Comparison of ENCODE assay signal across 1 cellular context in the genomic region with DNA sequence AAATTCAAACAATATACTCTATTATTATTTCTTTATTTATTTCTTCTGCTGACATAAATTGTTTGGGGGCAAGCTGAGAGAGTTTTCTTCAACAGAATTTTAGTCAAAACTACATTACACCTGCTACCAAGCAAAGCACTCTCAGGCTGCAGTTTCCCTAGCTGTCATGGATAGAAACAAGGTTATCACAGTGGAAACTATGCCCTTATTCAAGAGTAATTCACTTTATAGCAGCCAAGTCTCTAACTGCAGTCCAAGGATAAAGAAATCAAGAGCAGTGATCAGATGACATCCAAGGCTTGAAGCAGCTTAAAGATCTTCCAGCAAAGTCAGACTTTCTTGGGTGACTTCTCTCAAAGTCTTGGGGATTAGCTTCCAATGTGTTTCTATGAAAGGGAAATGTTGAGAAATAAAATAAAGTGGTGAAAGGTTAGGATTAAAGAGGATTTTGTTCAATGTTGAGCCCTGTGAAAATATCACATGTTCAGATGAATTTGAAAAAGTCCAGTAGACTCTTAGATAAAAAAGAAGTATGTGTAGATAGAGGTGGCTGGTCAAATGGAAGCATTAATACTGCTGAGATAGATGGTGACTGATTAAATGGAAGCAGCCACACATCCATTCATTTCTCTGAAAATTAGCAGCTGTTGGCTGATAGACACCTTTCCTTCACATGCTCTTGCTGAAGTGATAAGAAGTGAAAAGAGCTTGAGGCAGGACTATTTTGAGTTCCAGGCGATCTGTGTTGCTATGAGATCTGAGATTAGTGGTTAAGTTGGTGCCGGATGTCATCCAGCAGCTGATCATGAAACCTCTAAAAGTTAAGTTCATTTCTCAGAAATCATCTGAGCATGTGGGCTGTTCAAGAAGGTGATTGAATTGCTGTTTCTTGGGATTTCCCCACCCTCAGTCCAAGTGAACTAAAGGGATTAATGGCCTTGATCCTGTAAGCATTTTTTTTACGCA.
TF ChIP-seq lines count a peak whose summit lies in the region.

No MANE protein-coding gene starts in this region.

TF ChIP-seq in K562, 482 proteins besides CTCF, POLR2A, EP300 and RAD21 (continued from another document and continues in another):
- TF ChIP-seq, protein P1, sequence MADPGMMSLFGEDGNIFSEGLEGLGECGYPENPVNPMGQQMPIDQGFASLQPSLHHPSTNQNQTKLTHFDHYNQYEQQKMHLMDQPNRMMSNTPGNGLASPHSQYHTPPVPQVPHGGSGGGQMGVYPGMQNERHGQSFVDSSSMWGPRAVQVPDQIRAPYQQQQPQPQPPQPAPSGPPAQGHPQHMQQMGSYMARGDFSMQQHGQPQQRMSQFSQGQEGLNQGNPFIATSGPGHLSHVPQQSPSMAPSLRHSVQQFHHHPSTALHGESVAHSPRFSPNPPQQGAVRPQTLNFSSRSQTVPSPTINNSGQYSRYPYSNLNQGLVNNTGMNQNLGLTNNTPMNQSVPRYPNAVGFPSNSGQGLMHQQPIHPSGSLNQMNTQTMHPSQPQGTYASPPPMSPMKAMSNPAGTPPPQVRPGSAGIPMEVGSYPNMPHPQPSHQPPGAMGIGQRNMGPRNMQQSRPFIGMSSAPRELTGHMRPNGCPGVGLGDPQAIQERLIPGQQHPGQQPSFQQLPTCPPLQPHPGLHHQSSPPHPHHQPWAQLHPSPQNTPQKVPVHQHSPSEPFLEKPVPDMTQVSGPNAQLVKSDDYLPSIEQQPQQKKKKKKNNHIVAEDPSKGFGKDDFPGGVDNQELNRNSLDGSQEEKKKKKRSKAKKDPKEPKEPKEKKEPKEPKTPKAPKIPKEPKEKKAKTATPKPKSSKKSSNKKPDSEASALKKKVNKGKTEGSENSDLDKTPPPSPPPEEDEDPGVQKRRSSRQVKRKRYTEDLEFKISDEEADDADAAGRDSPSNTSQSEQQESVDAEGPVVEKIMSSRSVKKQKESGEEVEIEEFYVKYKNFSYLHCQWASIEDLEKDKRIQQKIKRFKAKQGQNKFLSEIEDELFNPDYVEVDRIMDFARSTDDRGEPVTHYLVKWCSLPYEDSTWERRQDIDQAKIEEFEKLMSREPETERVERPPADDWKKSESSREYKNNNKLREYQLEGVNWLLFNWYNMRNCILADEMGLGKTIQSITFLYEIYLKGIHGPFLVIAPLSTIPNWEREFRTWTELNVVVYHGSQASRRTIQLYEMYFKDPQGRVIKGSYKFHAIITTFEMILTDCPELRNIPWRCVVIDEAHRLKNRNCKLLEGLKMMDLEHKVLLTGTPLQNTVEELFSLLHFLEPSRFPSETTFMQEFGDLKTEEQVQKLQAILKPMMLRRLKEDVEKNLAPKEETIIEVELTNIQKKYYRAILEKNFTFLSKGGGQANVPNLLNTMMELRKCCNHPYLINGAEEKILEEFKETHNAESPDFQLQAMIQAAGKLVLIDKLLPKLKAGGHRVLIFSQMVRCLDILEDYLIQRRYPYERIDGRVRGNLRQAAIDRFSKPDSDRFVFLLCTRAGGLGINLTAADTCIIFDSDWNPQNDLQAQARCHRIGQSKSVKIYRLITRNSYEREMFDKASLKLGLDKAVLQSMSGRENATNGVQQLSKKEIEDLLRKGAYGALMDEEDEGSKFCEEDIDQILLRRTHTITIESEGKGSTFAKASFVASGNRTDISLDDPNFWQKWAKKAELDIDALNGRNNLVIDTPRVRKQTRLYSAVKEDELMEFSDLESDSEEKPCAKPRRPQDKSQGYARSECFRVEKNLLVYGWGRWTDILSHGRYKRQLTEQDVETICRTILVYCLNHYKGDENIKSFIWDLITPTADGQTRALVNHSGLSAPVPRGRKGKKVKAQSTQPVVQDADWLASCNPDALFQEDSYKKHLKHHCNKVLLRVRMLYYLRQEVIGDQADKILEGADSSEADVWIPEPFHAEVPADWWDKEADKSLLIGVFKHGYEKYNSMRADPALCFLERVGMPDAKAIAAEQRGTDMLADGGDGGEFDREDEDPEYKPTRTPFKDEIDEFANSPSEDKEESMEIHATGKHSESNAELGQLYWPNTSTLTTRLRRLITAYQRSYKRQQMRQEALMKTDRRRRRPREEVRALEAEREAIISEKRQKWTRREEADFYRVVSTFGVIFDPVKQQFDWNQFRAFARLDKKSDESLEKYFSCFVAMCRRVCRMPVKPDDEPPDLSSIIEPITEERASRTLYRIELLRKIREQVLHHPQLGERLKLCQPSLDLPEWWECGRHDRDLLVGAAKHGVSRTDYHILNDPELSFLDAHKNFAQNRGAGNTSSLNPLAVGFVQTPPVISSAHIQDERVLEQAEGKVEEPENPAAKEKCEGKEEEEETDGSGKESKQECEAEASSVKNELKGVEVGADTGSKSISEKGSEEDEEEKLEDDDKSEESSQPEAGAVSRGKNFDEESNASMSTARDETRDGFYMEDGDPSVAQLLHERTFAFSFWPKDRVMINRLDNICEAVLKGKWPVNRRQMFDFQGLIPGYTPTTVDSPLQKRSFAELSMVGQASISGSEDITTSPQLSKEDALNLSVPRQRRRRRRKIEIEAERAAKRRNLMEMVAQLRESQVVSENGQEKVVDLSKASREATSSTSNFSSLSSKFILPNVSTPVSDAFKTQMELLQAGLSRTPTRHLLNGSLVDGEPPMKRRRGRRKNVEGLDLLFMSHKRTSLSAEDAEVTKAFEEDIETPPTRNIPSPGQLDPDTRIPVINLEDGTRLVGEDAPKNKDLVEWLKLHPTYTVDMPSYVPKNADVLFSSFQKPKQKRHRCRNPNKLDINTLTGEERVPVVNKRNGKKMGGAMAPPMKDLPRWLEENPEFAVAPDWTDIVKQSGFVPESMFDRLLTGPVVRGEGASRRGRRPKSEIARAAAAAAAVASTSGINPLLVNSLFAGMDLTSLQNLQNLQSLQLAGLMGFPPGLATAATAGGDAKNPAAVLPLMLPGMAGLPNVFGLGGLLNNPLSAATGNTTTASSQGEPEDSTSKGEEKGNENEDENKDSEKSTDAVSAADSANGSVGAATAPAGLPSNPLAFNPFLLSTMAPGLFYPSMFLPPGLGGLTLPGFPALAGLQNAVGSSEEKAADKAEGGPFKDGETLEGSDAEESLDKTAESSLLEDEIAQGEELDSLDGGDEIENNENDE (IDR thresholded peaks at IDR 0.05; ENCODE audit: low read depth, low read length) = no peak
- TF ChIP-seq, protein P2, sequence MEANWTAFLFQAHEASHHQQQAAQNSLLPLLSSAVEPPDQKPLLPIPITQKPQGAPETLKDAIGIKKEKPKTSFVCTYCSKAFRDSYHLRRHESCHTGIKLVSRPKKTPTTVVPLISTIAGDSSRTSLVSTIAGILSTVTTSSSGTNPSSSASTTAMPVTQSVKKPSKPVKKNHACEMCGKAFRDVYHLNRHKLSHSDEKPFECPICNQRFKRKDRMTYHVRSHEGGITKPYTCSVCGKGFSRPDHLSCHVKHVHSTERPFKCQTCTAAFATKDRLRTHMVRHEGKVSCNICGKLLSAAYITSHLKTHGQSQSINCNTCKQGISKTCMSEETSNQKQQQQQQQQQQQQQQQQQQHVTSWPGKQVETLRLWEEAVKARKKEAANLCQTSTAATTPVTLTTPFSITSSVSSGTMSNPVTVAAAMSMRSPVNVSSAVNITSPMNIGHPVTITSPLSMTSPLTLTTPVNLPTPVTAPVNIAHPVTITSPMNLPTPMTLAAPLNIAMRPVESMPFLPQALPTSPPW (CRISPR knock-in tag; IDR thresholded peaks at IDR 0.05) = peak; percentile 75
- TF ChIP-seq KHSRP (IDR thresholded peaks at IDR 0.05) (peak; percentile 92), PHB (CRISPR knock-in tag; IDR thresholded peaks at IDR 0.05) (no peak), TAF9B (IDR thresholded peaks at IDR 0.05; ENCODE audit: partially characterized antibody) (peak; percentile 95), SAP30 (IDR thresholded peaks at IDR 0.05; ENCODE audit: borderline replicate concordance, insufficient read depth, low read depth, low read length, poor library complexity, severe bottlenecking) (no peak), JUN (IDR thresholded peaks at IDR 0.05; ENCODE audit: borderline replicate concordance, low read depth, low read length) (0 out of 2 replicates have a peak, but pooled peaks have one; percentile 57), JUN (CRISPR knock-in tag; IDR thresholded peaks at IDR 0.05; ENCODE audit: borderline replicate concordance) (no peak), POLR2AphosphoS2 (IDR thresholded peaks at IDR 0.05; ENCODE audit: low read length) (no peak), YBX1 (IDR thresholded peaks at IDR 0.05) (no peak), DACH1 (IDR thresholded peaks at IDR 0.05; ENCODE audit: partially characterized antibody) (peak; percentile 100), HSF4 (CRISPR knock-in tag; IDR thresholded peaks at IDR 0.05; ENCODE audit: borderline replicate concordance) (no peak; the same call in 1 of the 2 replicates), FOXK2 (conservative IDR thresholded peaks at IDR 0.05 in 1 of 2, IDR thresholded peaks at IDR 0.05 in 1 of 2; ENCODE audit: low read depth in 2 of 2) (peak; percentile 64 to 78), NCOA4 (IDR thresholded peaks at IDR 0.05; ENCODE audit: partially characterized antibody) (peak; percentile 3), DDX20 (tag; IDR thresholded peaks at IDR 0.05; ENCODE audit: low read depth) (peak; percentile 81), RFX1 (IDR thresholded peaks at IDR 0.05) (peak; percentile 86), OTX1 (CRISPR knock-in tag; IDR thresholded peaks at IDR 0.05) (no peak)
- TF ChIP-seq, protein P3, sequence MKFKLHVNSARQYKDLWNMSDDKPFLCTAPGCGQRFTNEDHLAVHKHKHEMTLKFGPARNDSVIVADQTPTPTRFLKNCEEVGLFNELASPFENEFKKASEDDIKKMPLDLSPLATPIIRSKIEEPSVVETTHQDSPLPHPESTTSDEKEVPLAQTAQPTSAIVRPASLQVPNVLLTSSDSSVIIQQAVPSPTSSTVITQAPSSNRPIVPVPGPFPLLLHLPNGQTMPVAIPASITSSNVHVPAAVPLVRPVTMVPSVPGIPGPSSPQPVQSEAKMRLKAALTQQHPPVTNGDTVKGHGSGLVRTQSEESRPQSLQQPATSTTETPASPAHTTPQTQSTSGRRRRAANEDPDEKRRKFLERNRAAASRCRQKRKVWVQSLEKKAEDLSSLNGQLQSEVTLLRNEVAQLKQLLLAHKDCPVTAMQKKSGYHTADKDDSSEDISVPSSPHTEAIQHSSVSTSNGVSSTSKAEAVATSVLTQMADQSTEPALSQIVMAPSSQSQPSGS (CRISPR knock-in tag; IDR thresholded peaks at IDR 0.05) = no peak
- TF ChIP-seq, protein P4, sequence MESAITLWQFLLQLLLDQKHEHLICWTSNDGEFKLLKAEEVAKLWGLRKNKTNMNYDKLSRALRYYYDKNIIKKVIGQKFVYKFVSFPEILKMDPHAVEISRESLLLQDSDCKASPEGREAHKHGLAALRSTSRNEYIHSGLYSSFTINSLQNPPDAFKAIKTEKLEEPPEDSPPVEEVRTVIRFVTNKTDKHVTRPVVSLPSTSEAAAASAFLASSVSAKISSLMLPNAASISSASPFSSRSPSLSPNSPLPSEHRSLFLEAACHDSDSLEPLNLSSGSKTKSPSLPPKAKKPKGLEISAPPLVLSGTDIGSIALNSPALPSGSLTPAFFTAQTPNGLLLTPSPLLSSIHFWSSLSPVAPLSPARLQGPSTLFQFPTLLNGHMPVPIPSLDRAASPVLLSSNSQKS (CRISPR knock-in tag; IDR thresholded peaks at IDR 0.05) = no peak; the same call in 1 of the 2 replicates
- TF ChIP-seq, protein P5, sequence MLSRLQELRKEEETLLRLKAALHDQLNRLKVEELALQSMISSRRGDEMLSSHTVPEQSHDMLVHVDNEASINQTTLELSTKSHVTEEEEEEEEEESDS (CRISPR knock-in tag; IDR thresholded peaks at IDR 0.05) = no peak
- TF ChIP-seq, protein P6, sequence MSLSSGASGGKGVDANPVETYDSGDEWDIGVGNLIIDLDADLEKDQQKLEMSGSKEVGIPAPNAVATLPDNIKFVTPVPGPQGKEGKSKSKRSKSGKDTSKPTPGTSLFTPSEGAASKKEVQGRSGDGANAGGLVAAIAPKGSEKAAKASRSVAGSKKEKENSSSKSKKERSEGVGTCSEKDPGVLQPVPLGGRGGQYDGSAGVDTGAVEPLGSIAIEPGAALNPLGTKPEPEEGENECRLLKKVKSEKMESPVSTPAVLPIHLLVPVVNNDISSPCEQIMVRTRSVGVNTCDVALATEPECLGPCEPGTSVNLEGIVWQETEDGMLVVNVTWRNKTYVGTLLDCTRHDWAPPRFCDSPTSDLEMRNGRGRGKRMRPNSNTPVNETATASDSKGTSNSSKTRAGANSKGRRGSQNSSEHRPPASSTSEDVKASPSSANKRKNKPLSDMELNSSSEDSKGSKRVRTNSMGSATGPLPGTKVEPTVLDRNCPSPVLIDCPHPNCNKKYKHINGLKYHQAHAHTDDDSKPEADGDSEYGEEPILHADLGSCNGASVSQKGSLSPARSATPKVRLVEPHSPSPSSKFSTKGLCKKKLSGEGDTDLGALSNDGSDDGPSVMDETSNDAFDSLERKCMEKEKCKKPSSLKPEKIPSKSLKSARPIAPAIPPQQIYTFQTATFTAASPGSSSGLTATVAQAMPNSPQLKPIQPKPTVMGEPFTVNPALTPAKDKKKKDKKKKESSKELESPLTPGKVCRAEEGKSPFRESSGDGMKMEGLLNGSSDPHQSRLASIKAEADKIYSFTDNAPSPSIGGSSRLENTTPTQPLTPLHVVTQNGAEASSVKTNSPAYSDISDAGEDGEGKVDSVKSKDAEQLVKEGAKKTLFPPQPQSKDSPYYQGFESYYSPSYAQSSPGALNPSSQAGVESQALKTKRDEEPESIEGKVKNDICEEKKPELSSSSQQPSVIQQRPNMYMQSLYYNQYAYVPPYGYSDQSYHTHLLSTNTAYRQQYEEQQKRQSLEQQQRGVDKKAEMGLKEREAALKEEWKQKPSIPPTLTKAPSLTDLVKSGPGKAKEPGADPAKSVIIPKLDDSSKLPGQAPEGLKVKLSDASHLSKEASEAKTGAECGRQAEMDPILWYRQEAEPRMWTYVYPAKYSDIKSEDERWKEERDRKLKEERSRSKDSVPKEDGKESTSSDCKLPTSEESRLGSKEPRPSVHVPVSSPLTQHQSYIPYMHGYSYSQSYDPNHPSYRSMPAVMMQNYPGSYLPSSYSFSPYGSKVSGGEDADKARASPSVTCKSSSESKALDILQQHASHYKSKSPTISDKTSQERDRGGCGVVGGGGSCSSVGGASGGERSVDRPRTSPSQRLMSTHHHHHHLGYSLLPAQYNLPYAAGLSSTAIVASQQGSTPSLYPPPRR (CRISPR knock-in tag; IDR thresholded peaks at IDR 0.05; ENCODE audit: borderline replicate concordance) = peak; percentile 93; the same call in 1 of the 2 replicates
- TF ChIP-seq, protein P7, sequence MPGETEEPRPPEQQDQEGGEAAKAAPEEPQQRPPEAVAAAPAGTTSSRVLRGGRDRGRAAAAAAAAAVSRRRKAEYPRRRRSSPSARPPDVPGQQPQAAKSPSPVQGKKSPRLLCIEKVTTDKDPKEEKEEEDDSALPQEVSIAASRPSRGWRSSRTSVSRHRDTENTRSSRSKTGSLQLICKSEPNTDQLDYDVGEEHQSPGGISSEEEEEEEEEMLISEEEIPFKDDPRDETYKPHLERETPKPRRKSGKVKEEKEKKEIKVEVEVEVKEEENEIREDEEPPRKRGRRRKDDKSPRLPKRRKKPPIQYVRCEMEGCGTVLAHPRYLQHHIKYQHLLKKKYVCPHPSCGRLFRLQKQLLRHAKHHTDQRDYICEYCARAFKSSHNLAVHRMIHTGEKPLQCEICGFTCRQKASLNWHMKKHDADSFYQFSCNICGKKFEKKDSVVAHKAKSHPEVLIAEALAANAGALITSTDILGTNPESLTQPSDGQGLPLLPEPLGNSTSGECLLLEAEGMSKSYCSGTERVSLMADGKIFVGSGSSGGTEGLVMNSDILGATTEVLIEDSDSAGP (CRISPR knock-in tag; IDR thresholded peaks at IDR 0.05) = no peak
- TF ChIP-seq, protein P8, sequence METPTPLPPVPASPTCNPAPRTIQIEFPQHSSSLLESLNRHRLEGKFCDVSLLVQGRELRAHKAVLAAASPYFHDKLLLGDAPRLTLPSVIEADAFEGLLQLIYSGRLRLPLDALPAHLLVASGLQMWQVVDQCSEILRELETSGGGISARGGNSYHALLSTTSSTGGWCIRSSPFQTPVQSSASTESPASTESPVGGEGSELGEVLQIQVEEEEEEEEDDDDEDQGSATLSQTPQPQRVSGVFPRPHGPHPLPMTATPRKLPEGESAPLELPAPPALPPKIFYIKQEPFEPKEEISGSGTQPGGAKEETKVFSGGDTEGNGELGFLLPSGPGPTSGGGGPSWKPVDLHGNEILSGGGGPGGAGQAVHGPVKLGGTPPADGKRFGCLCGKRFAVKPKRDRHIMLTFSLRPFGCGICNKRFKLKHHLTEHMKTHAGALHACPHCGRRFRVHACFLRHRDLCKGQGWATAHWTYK (CRISPR knock-in tag; IDR thresholded peaks at IDR 0.05) = peak; percentile 80; the same call in 1 of the 2 replicates
